In genomic region chr1:19313636-19313959, GRCh38 we compare ENCODE assay signal across 1 cellular context.
A peak's percentile ranks its signal among the peaks of the same experiment; 100 is the strongest.
TF ChIP-seq lines count a peak whose summit lies in the region.

No MANE protein-coding gene starts in this region.

TF ChIP-seq in K562, 482 proteins besides CTCF, POLR2A, EP300 and RAD21 (continued from another document and continues in another):
- TF ChIP-seq RCOR1 (IDR thresholded peaks at IDR 0.05; ENCODE audit: borderline replicate concordance in 1 of 2, low read depth in 2 of 2, low read length in 2 of 2) = peak in 1 of 2 experiments; percentile 82; a peak in 2 of 4 replicates
- TF ChIP-seq HCFC1 (IDR thresholded peaks at IDR 0.05; ENCODE audit: low read depth, low read length) = no peak
- TF ChIP-seq MAZ (CRISPR knock-in tag; conservative IDR thresholded peaks at IDR 0.05 in 1 of 2, IDR thresholded peaks at IDR 0.05 in 1 of 2) = no peak
- TF ChIP-seq TRIM24 (IDR thresholded peaks at IDR 0.05) = 0 out of 4 replicates have a peak, but pooled peaks of 1 of the 2 experiments have one; percentile 5
- peak; percentile 50 for TF ChIP-seq SOX6 (IDR thresholded peaks at IDR 0.05)
- TF ChIP-seq ZNF212 (CRISPR knock-in tag; IDR thresholded peaks at IDR 0.05) = no peak
- TF ChIP-seq ZBTB5 (IDR thresholded peaks at IDR 0.05) = no peak
- TF ChIP-seq MGA (IDR thresholded peaks at IDR 0.05) = peak; percentile 75
- no peak for TF ChIP-seq MYBL2 (IDR thresholded peaks at IDR 0.05; ENCODE audit: low read depth)
- no peak for TF ChIP-seq MYBL2 (CRISPR knock-in tag; IDR thresholded peaks at IDR 0.05; ENCODE audit: borderline replicate concordance)
- no peak for TF ChIP-seq ZBTB8A (IDR thresholded peaks at IDR 0.05; ENCODE audit: partially characterized antibody)
- no peak for TF ChIP-seq ZSCAN32 (CRISPR knock-in tag; IDR thresholded peaks at IDR 0.05)
- no peak for TF ChIP-seq ZNF655 (CRISPR knock-in tag; IDR thresholded peaks at IDR 0.05)
- TF ChIP-seq ZNF830 (CRISPR knock-in tag; IDR thresholded peaks at IDR 0.05) = no peak
- TF ChIP-seq NCOR1 (IDR thresholded peaks at IDR 0.05) = peak; percentile 60; the same call in 1 of the 2 replicates
- TF ChIP-seq ZNF740 (CRISPR knock-in tag; IDR thresholded peaks at IDR 0.05) = no peak
- TF ChIP-seq ZNF740 (tag; IDR thresholded peaks at IDR 0.05) = no peak
- no peak for TF ChIP-seq PBX2 (CRISPR knock-in tag; IDR thresholded peaks at IDR 0.05; ENCODE audit: low read depth)
- TF ChIP-seq PBX2 (tag; conservative IDR thresholded peaks at IDR 0.05; ENCODE audit: low read depth) = no peak
- peak; percentile 64; the same call in 1 of the 2 replicates for TF ChIP-seq HES1 (IDR thresholded peaks at IDR 0.05; ENCODE audit: low read depth)
- peak; percentile 57 to 65; a peak in 3 of 4 replicates for TF ChIP-seq MNT (conservative IDR thresholded peaks at IDR 0.05)
- no peak for TF ChIP-seq HMGXB4 (CRISPR knock-in tag; IDR thresholded peaks at IDR 0.05)
- no peak for TF ChIP-seq SMARCB1 (IDR thresholded peaks at IDR 0.05; ENCODE audit: insufficient read length, low read depth)
- TF ChIP-seq ZNF282 (CRISPR knock-in tag; IDR thresholded peaks at IDR 0.05) = no peak
- peak in 1 of 2 experiments; percentile 28; a peak in 1 of 4 replicates for TF ChIP-seq KDM1A (IDR thresholded peaks at IDR 0.05)
- no peak for TF ChIP-seq E2F5 (CRISPR knock-in tag; IDR thresholded peaks at IDR 0.05)
- TF ChIP-seq POLR2AphosphoS2 (IDR thresholded peaks at IDR 0.05; ENCODE audit: low read length) = no peak
- TF ChIP-seq ZC3H11A (IDR thresholded peaks at IDR 0.05; ENCODE audit: low read depth, low read length) = no peak
- no peak for TF ChIP-seq ZBTB43 (CRISPR knock-in tag; IDR thresholded peaks at IDR 0.05)
- TF ChIP-seq HMG20B (CRISPR knock-in tag; IDR thresholded peaks at IDR 0.05) = no peak
- no peak for TF ChIP-seq ZNF217 (CRISPR knock-in tag; IDR thresholded peaks at IDR 0.05)
